In the genomic region with DNA sequence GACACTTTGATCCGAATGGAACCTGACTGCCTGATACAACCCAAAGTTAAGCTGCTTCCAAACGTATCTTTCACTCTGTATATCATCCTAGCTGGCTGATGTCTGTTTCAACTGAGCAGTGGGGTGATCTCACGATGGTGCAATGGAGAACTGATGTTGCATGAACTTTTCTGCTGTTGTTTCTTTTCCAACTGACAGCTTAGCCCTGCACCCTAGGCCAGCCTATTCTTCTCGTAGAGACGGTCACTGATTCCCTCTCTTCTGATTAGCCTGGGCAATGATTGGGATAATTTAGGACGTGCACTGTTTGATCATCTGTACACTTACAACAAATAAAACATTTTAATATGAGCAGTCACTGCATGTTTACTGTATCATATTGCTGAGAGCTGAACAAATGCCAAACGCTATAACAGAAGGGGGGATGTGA, we compare ENCODE assay signal across 14 cellular contexts.
DNase-seq lines count a peak whose midpoint lies in the region; ATAC-seq and TF ChIP-seq lines count a peak whose summit lies in the region.
"Had no signal": no experiment of that assay in that cellular context is flagged by ENCODE, and none has a peak within 500 bp of the region (broad histone marks: within the 10 kb centered on the region; RNA-seq: fewer than 3 reads in every experiment).

No MANE protein-coding gene starts in this region.

- no peak for DNase-seq in Right ventricle myocardium inferior (ENCODE audit: missing footprints)
- no peak for DNase-seq in cardiac septum (ENCODE audit: low spot score)
- DNase-seq in NOMO-1 treated with DMSO at 0.1 percent for 48 hours (lab: John Stamatoyannopoulos, UW; ENCODE audit: unreplicated experiment), result peak; percentile 81
- peak; percentile 31 for DNase-seq in fibroblast of villous mesenchyme (ENCODE audit: low read depth)
- DNase-seq in aorta, result no peak
- no peak for DNase-seq in naive thymus-derived CD4-positive, alpha-beta T cell
- no peak for DNase-seq in mesothelial cell of epicardium (ENCODE audit: low spot score in 2 of 2, unreplicated experiment in 2 of 2)
- no peak for DNase-seq in thyroid gland
- DNase-seq: heart right ventricle; kidney; NCI-H345; stimulated activated naive B cell treated with anti-CD40 and anti-IgM and Interleukin-4, amounts not matched to agents 10 μg/mL and 1 μg/mL and 100 μg/mL, for 72 hours had no signal

- H3K9me3 Mint-ChIP-seq in naive thymus-derived CD4-positive, alpha-beta T cell, result peaks cover 0 to 5% (median 0%) of the 10 kb centered on the region in 11 donors
- H3K9me3 Mint-ChIP-seq in mesothelial cell of epicardium, result no peaks in the 10 kb centered on the region
- H3K9me3 Mint-ChIP-seq: GM23338; stimulated activated naive B cell treated with anti-CD40 and anti-IgM and Interleukin-4, amounts not matched to agents 10 μg/mL and 1 μg/mL and 100 μg/mL, for 72 hours had no signal

- TF ChIP-seq POLR2A in thyroid gland (IDR thresholded peaks at IDR 0.05), result no peak

- TF ChIP-seq CTCF in fibroblast of villous mesenchyme (IDR thresholded peaks at IDR 0.05; ENCODE audit: insufficient read depth, low read depth, low read length) (no peak), mesothelial cell of epicardium (IDR thresholded peaks at IDR 0.05; ENCODE audit: unreplicated experiment) (no peak), thyroid gland (IDR thresholded peaks at IDR 0.05) (no peak)

- H3K4me3 ChIP-seq in fibroblast of villous mesenchyme (ENCODE audit: low read depth, low read length), result no peak overlapping the region
- H3K4me3 ChIP-seq in aorta (ENCODE audit: low read length in 2 of 2), result no peak overlapping the region
- H3K4me3 ChIP-seq in naive thymus-derived CD4-positive, alpha-beta T cell (ENCODE audit: low read length), result no peak overlapping the region
- H3K4me3 ChIP-seq in thyroid gland (replicated peaks in 1 of 3), result no peak overlapping the region
- H3K4me3 ChIP-seq: GM23338, heart right ventricle, smooth muscle cell had no signal

- CTCF ChIA-PET in naive thymus-derived CD4-positive, alpha-beta T cell (lab: Charles Lee), result no interaction called here

- H3K27me3 ChIP-seq in aorta (ENCODE audit: control insufficient read depth in 1 of 2, insufficient read depth in 2 of 2, low read length in 1 of 2), result peaks cover 0 to 2% of the 10 kb centered on the region in 2 donors
- no peaks in the 10 kb centered on the region for H3K27me3 ChIP-seq in naive thymus-derived CD4-positive, alpha-beta T cell (ENCODE audit: control insufficient read depth in 2 of 2, insufficient read depth in 2 of 2, low read length in 2 of 2)
- H3K27me3 ChIP-seq in thyroid gland, result no peaks in the 10 kb centered on the region
- H3K27me3 ChIP-seq: heart right ventricle had no signal

- no peak overlapping the region for H3K27ac ChIP-seq in aorta (ENCODE audit: low read depth in 1 of 2, low read length in 2 of 2)
- H3K27ac ChIP-seq in naive thymus-derived CD4-positive, alpha-beta T cell (ENCODE audit: low read depth, low read length), result no peak overlapping the region
- no peak overlapping the region for H3K27ac ChIP-seq in thyroid gland

- WGBS in aorta, 2 donors, result 76 to 84% methylated on average over 7 of the region's 7 CpGs
- 70 to 78% methylated on average over 7 of the region's 7 CpGs for WGBS in thyroid gland, 2 donors

- POLR2A ChIA-PET in naive thymus-derived CD4-positive, alpha-beta T cell (lab: Charles Lee), result no interaction called here

- H3K4me1 ChIP-seq in aorta (ENCODE audit: control insufficient read depth in 1 of 2, insufficient read depth in 2 of 2, low read length in 2 of 2) (no peaks in the 10 kb centered on the region), thyroid gland (peaks cover 0 to 23% of the 10 kb centered on the region in 2 donors)
- H3K4me1 ChIP-seq in naive thymus-derived CD4-positive, alpha-beta T cell (ENCODE audit: control insufficient read depth in 2 of 2, insufficient read depth in 2 of 2, low read length in 2 of 2), result peaks cover 0 to 3% of the 10 kb centered on the region in 2 donors

- ATAC-seq in Right ventricle myocardium inferior (peak; percentile 46), aorta (ENCODE audit: low FRiP score) (peak; percentile 54)
- no peak for ATAC-seq in naive thymus-derived CD4-positive, alpha-beta T cell
- ATAC-seq: GM23338; stimulated activated naive B cell treated with anti-CD40 and anti-IgM and Interleukin-4, amounts not matched to agents 10 μg/mL and 1 μg/mL and 100 μg/mL, for 72 hours had no signal

- intact Hi-C loops in Right ventricle myocardium inferior (cut with DNase I), result no loop called here
- intact Hi-C loops in cardiac septum (cut with DNase I), result no loop called here
- intact Hi-C loops in aorta (cut with DNase I), result no loop called here
- intact Hi-C loops in naive thymus-derived CD4-positive, alpha-beta T cell (cut with micrococcal nuclease), result no loop called here
- intact Hi-C loops in thyroid gland (cut with DNase I), result no loop called here

- peaks cover 0 to 4% (median 0%) of the 10 kb centered on the region in 5 donors for H3K27me3 Mint-ChIP-seq in naive thymus-derived CD4-positive, alpha-beta T cell
- no peaks in the 10 kb centered on the region for H3K27me3 Mint-ChIP-seq in mesothelial cell of epicardium (ENCODE audit: low read depth)

- no peaks in the 10 kb centered on the region for H3K36me3 ChIP-seq in aorta (ENCODE audit: control insufficient read depth in 1 of 2, insufficient read depth in 2 of 2, low read length in 1 of 2)
- H3K36me3 ChIP-seq in naive thymus-derived CD4-positive, alpha-beta T cell (ENCODE audit: control insufficient read depth in 2 of 3, insufficient read depth in 3 of 3, low read length in 3 of 3), result no peaks in the 10 kb centered on the region
- no peaks in the 10 kb centered on the region for H3K36me3 ChIP-seq in thyroid gland
- H3K36me3 ChIP-seq: heart right ventricle had no signal

- peaks cover 0 to 10% (median 3%) of the 10 kb centered on the region in 5 donors for H3K36me3 Mint-ChIP-seq in naive thymus-derived CD4-positive, alpha-beta T cell
- H3K36me3 Mint-ChIP-seq in mesothelial cell of epicardium, result no peaks in the 10 kb centered on the region
- H3K36me3 Mint-ChIP-seq: stimulated activated naive B cell treated with anti-CD40 and anti-IgM and Interleukin-4, amounts not matched to agents 10 μg/mL and 1 μg/mL and 100 μg/mL, for 72 hours had no signal

- no peak overlapping the region for H3K27ac Mint-ChIP-seq in naive thymus-derived CD4-positive, alpha-beta T cell
- no peak overlapping the region for H3K27ac Mint-ChIP-seq in mesothelial cell of epicardium
- H3K27ac Mint-ChIP-seq: GM23338; stimulated activated naive B cell treated with anti-CD40 and anti-IgM and Interleukin-4, amounts not matched to agents 10 μg/mL and 1 μg/mL and 100 μg/mL, for 72 hours had no signal

- H3K4me1 Mint-ChIP-seq in naive thymus-derived CD4-positive, alpha-beta T cell, result peaks cover 7 to 41% (median 29%) of the 10 kb centered on the region in 7 donors
- peaks cover 22% of the 10 kb centered on the region for H3K4me1 Mint-ChIP-seq in mesothelial cell of epicardium

- H3K9me3 ChIP-seq in aorta (ENCODE audit: control insufficient read depth, low read length), result no peaks in the 10 kb centered on the region
- H3K9me3 ChIP-seq in naive thymus-derived CD4-positive, alpha-beta T cell (ENCODE audit: control insufficient read depth in 2 of 3, low read length in 3 of 3), result no peaks in the 10 kb centered on the region
- no peaks in the 10 kb centered on the region for H3K9me3 ChIP-seq in thyroid gland
- H3K9me3 ChIP-seq: heart right ventricle had no signal

- no peak overlapping the region for H3K4me3 Mint-ChIP-seq in naive thymus-derived CD4-positive, alpha-beta T cell
- H3K4me3 Mint-ChIP-seq in mesothelial cell of epicardium, result no peak overlapping the region
- H3K4me3 Mint-ChIP-seq: GM23338; stimulated activated naive B cell treated with anti-CD40 and anti-IgM and Interleukin-4, amounts not matched to agents 10 μg/mL and 1 μg/mL and 100 μg/mL, for 72 hours had no signal

Comparison
In these comparisons a context has a peak if more than half of its experiments do, and no peak if none do; other contexts are left out.
1. DNase-seq: peak in NOMO-1 treated with DMSO at 0.1 percent for 48 hours (single experiment) and fibroblast of villous mesenchyme (single experiment); none in Right ventricle myocardium inferior (single experiment), cardiac septum (single experiment), aorta (0 of 2), naive thymus-derived CD4-positive, alpha-beta T cell (0 of 9), mesothelial cell of epicardium (0 of 2) and thyroid gland (0 of 2).